18 cellular contexts compared by ENCODE assay signal in genomic region chr7:129970816-129971215, GRCh38. TPM values are rescaled to one million over a fixed set of nuclear protein-coding genes. Genes with fewer than 3 reads are reported as not detected.
DNase-seq lines count a peak whose midpoint lies in the region; ATAC-seq and TF ChIP-seq lines count a peak whose summit lies in the region.
"Had no signal": no experiment of that assay in that cellular context is flagged by ENCODE, and none has a peak within 500 bp of the region (broad histone marks: within the 10 kb centered on the region; RNA-seq: fewer than 3 reads in every experiment).

No MANE protein-coding gene starts in this region.

- TF ChIP-seq POLR2A in esophagus squamous epithelium (IDR thresholded peaks at IDR 0.05), result no peak

- H3K36me3 Mint-ChIP-seq in Calu3 (ENCODE audit: insufficient read depth, unreplicated experiment) (peaks cover 21% of the 10 kb centered on the region), osteocyte (ENCODE audit: unreplicated experiment) (no peaks in the 10 kb centered on the region)
- H3K36me3 Mint-ChIP-seq: CD8-positive, alpha-beta memory T cell; immature natural killer cell; memory B cell had no signal

- WGBS in esophagus squamous epithelium, 2 donors, result 25 to 60% methylated on average over 1 of the region's 3 CpGs

- CTCF ChIA-PET in Calu3 (lab: Charles Lee), result interaction anchor here (0.6 to 1.8 kb wide), 4 partner anchors 12 to 84 kb away, joined by 3 to 14 read pairs (median 5); no protein-coding TSS in a partner anchor

- peaks cover 27% of the 10 kb centered on the region for H3K4me1 ChIP-seq in SJSA1 (replicated peaks)
- H3K4me1 ChIP-seq in esophagus squamous epithelium, result peaks cover 12 to 31% (median 14%) of the 10 kb centered on the region in 3 donors

- intact Hi-C loops in Calu3 (cut with micrococcal nuclease; ENCODE audit: unreplicated experiment), result loop anchor here (5.0 kb wide), 1 partner anchor 36 kb away; no protein-coding TSS in a partner anchor
- intact Hi-C loops in esophagus squamous epithelium (cut with DNase I), result no loop called here

- H3K27me3 Mint-ChIP-seq in Calu3 (ENCODE audit: unreplicated experiment) (no peaks in the 10 kb centered on the region), osteocyte (ENCODE audit: unreplicated experiment) (no peaks in the 10 kb centered on the region)
- H3K27me3 Mint-ChIP-seq: activated CD4-positive, alpha-beta T cell treated with anti-CD3 and anti-CD28 coated beads, Interleukin-2, amount 10 ng/mL, durations not matched to agents 24 days and 14 days; memory B cell had no signal

- DNase-seq in Calu3 (peak; percentile 55), SJSA1 (ENCODE audit: low read depth in 1 of 2, low spot score in 2 of 2) (no peak), esophagus squamous epithelium (lab: John Stamatoyannopoulos, UW) (no peak), osteocyte (ENCODE audit: extremely low spot score, unreplicated experiment) (no peak), GM19240 (ENCODE audit: insufficient read length, low spot score) (no peak), COR-L47 (lab: John Stamatoyannopoulos, UW) (no peak)
- DNase-seq: activated CD4-positive, alpha-beta T cell treated with anti-CD3 and anti-CD28 coated beads, Interleukin-2, amount 10 ng/mL, durations not matched to agents 24 days and 14 days; CD8-positive, alpha-beta memory T cell; erythroblast; immature natural killer cell; MV-4-11; NCI-H2029; stimulated activated naive CD8-positive, alpha-beta T cell treated with anti-CD3 and anti-CD28 coated beads, Interleukin-15, Interleukin-2, amounts not matched to agents 100 U/mL and 50 U/mL, for 24 hours had no signal

- H3K27ac Mint-ChIP-seq in Calu3 (ENCODE audit: unreplicated experiment) (peak overlapping the region; percentile 98), osteocyte (ENCODE audit: unreplicated experiment) (peak overlapping the region; percentile 90)
- H3K27ac Mint-ChIP-seq: activated CD4-positive, alpha-beta T cell treated with anti-CD3 and anti-CD28 coated beads, Interleukin-2, amount 10 ng/mL, durations not matched to agents 24 days and 14 days; IgD-negative memory B cell; immature natural killer cell; memory B cell had no signal

- H3K36me3 ChIP-seq in SJSA1 (no peaks in the 10 kb centered on the region), esophagus squamous epithelium (no peaks in the 10 kb centered on the region)

- H3K4me1 Mint-ChIP-seq in Calu3 (ENCODE audit: low read depth, unreplicated experiment) (peaks cover 27% of the 10 kb centered on the region), osteocyte (ENCODE audit: unreplicated experiment) (peaks cover 20% of the 10 kb centered on the region)
- H3K4me1 Mint-ChIP-seq: activated CD4-positive, alpha-beta T cell treated with anti-CD3 and anti-CD28 coated beads, Interleukin-2, amount 10 ng/mL, durations not matched to agents 24 days and 14 days; CD8-positive, alpha-beta memory T cell; IgD-negative memory B cell; immature natural killer cell; memory B cell had no signal

- ATAC-seq in GM19452 (IDR thresholded peaks at IDR 0.05; ENCODE audit: unreplicated experiment) (no peak), HG03520 (IDR thresholded peaks at IDR 0.05; ENCODE audit: unreplicated experiment) (no peak)
- ATAC-seq: stimulated activated naive CD8-positive, alpha-beta T cell treated with anti-CD3 and anti-CD28 coated beads, Interleukin-15, Interleukin-2, amounts not matched to agents 100 U/mL and 50 U/mL, for 24 hours had no signal

- H3K4me3 ChIP-seq in SJSA1 (no peak overlapping the region), esophagus squamous epithelium (no peak overlapping the region)
- H3K4me3 ChIP-seq: SK-N-MC had no signal

- H3K9me3 Mint-ChIP-seq in Calu3 (ENCODE audit: low read depth, unreplicated experiment) (no peaks in the 10 kb centered on the region), osteocyte (ENCODE audit: unreplicated experiment) (no peaks in the 10 kb centered on the region)
- H3K9me3 Mint-ChIP-seq: activated CD4-positive, alpha-beta T cell treated with anti-CD3 and anti-CD28 coated beads, Interleukin-2, amount 10 ng/mL, durations not matched to agents 24 days and 14 days; CD8-positive, alpha-beta memory T cell; IgD-negative memory B cell; immature natural killer cell; memory B cell had no signal

- no TSS peak for BruUV-seq in Calu3 (replicated peaks; lab: Mats Ljungman, UMichigan)

- H3K27me3 ChIP-seq in SJSA1 (replicated peaks) (no peaks in the 10 kb centered on the region), esophagus squamous epithelium (no peaks in the 10 kb centered on the region)

- H3K4me3 Mint-ChIP-seq in Calu3 (ENCODE audit: low read depth, unreplicated experiment), result peak overlapping the region; percentile 60
- no peak overlapping the region for H3K4me3 Mint-ChIP-seq in osteocyte (ENCODE audit: unreplicated experiment)
- H3K4me3 Mint-ChIP-seq: activated CD4-positive, alpha-beta T cell treated with anti-CD3 and anti-CD28 coated beads, Interleukin-2, amount 10 ng/mL, durations not matched to agents 24 days and 14 days; CD8-positive, alpha-beta memory T cell; immature natural killer cell; memory B cell had no signal

- H3K9me3 ChIP-seq in SJSA1 (replicated peaks), result no peaks in the 10 kb centered on the region
- no peaks in the 10 kb centered on the region for H3K9me3 ChIP-seq in esophagus squamous epithelium

- no peak for TF ChIP-seq CTCF in Calu3 (IDR thresholded peaks at IDR 0.05; ENCODE audit: unreplicated experiment)
- no peak for TF ChIP-seq CTCF in esophagus squamous epithelium (IDR thresholded peaks at IDR 0.05)
- TF ChIP-seq CTCF in osteocyte (IDR thresholded peaks at IDR 0.05), result no peak

- H3K27ac ChIP-seq in SJSA1 (peak overlapping the region; percentile 91), esophagus squamous epithelium (peak overlapping the region; percentile 88 to 91 (median 90))

RNA-seq across cellular contexts. Expression of gene UBE2H, which starts 18.1 kb away (rescaled TPM):
- total RNA-seq in Calu3 (2022) (103 and 115 TPM in 2 replicates), esophagus squamous epithelium (100 to 1,000 TPM in 2 of 4 donors, 10 to 100 TPM in 2; 60.1 to 113 (median 88.7) TPM), osteocyte (143 and 160 TPM in 2 replicates)
- total RNA-seq in SJSA1 (2014; rRNA removed; shearing (Covaris generic)), result 42.8 and 53.1 TPM in 2 replicates
